In the genomic region with DNA sequence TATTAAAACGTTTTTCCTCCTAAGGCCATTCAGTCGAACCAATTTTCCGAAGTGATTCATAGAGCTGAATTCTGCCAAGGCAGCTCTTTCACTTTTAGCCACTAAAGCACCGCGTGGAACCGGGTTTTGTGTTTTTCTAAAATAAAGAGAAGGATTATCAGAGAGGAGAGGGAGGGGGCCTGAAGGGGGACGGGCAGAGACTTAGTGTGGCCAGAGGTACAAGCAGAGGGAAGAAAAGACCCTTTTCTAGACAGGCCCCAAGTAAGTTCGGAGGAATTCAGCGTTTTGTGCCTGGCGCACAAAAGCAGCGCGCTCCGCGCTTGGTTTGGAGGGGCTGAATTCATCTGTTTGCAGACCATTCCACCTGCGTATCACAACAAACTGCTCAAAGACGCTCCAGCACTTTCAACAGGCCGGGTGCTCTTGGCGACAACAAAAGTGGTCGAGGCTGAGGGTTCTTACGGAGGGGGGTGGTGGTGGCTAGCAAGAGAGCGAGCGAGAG, we compare ENCODE assay signal across 11 cellular contexts. TPM values are rescaled to one million over a fixed set of nuclear protein-coding genes. Genes with fewer than 3 reads are reported as not detected.
A peak's percentile ranks its signal among the peaks of the same experiment; 100 is the strongest.
DNase-seq lines count a peak whose midpoint lies in the region; ATAC-seq and TF ChIP-seq lines count a peak whose summit lies in the region.
"Had no signal": no experiment of that assay in that cellular context is flagged by ENCODE, and none has a peak within 500 bp of the region (broad histone marks: within the 10 kb centered on the region; RNA-seq: fewer than 3 reads in every experiment).

No MANE protein-coding gene starts in this region.

- in situ Hi-C loops in HAP-1 (cut with MboI; ENCODE audit: low sequenced_read_pairs), result no loop called here

- no peaks in the 10 kb centered on the region for H3K9me3 Mint-ChIP-seq in endodermal cell

- WGBS in endodermal cell (ENCODE audit: insufficient coverage in 1 of 2, insufficient read length in 1 of 2), 2 experiments, result 0 to 1% methylated on average over 5 to 22 of the region's 22 CpGs

- no peaks in the 10 kb centered on the region for H3K36me3 Mint-ChIP-seq in endodermal cell (ENCODE audit: low read depth)

- H3K9ac ChIP-seq in endodermal cell (ENCODE audit: extremely low read depth, low read length, poor library complexity, severe bottlenecking), result no peak overlapping the region

- peaks cover 40% of the 10 kb centered on the region for H3K27me3 ChIP-seq in HAP-1 (ENCODE audit: low read depth)
- peaks cover 100% of the 10 kb centered on the region for H3K27me3 ChIP-seq in endodermal cell (ENCODE audit: control insufficient read depth, insufficient read depth, low read length, poor library complexity, severe bottlenecking)

- H3K4me1 Mint-ChIP-seq in endodermal cell, result peaks cover 39% of the 10 kb centered on the region
- H3K4me1 Mint-ChIP-seq: activated CD4-positive, alpha-beta T cell treated with anti-CD3 and anti-CD28 coated beads, Interleukin-2, amount 10 ng/mL, durations not matched to agents 24 days and 14 days had no signal

- TF ChIP-seq CTCF in AG04449 (IDR thresholded peaks at IDR 0.05; ENCODE audit: insufficient read depth, low read length, missing control alignments) (no peak), endodermal cell (conservative IDR thresholded peaks at IDR 0.05) (no peak)

- no peak overlapping the region for H3K4me3 Mint-ChIP-seq in endodermal cell
- H3K4me3 Mint-ChIP-seq: activated CD4-positive, alpha-beta T cell treated with anti-CD3 and anti-CD28 coated beads, Interleukin-2, amount 10 ng/mL, durations not matched to agents 24 days and 14 days had no signal

- H3K9me3 ChIP-seq in HAP-1, result peaks cover 5% of the 10 kb centered on the region; the same call in 1 of the 2 replicates
- no peaks in the 10 kb centered on the region for H3K9me3 ChIP-seq in endodermal cell (ENCODE audit: control insufficient read depth, low read length)

- CTCF ChIA-PET in AG04449 (lab: Yijun Ruan, JAX), result no interaction called here

- DNase-seq in AG04449 (ENCODE audit: low read depth, low spot score) (no peak), HAP-1 (ENCODE audit: low spot score in 2 of 2) (no peak), endodermal cell (peak; percentile 67), myocyte (ENCODE audit: low read depth) (peak; percentile 18), DMS 273 treated with DMSO at 0.1 percent for 48 hours (lab: John Stamatoyannopoulos, UW) (no peak)
- DNase-seq in activated CD4-positive, alpha-beta T cell treated with anti-CD3 and anti-CD28 coated beads for 1 hour, result no peak
- DNase-seq in activated CD4-positive, alpha-beta T cell treated with anti-CD3 and anti-CD28 coated beads, Interleukin-2, amount 50 U/mL, for 1 hour, result no peak
- DNase-seq: activated CD4-positive, alpha-beta T cell treated with anti-CD3 and anti-CD28 coated beads, Interleukin-2, amount 10 ng/mL, durations not matched to agents 24 days and 14 days; amniotic stem cell; NCI-H2029 treated with DMSO at 0.1 percent for 48 hours had no signal

- H3K4me3 ChIP-seq in AG04449 (ENCODE audit: low read depth, low read length) (peak overlapping the region; percentile 20; the same call in 1 of the 2 replicates), HAP-1 (peak overlapping the region; percentile 4; the same call in 1 of the 2 replicates), endodermal cell (ENCODE audit: low read length) (no peak overlapping the region)

- peaks cover 100% of the 10 kb centered on the region for H3K27me3 Mint-ChIP-seq in endodermal cell (ENCODE audit: insufficient read depth)

- ATAC-seq in GM19397 (IDR thresholded peaks at IDR 0.05; ENCODE audit: unreplicated experiment), result no peak

- POLR2A ChIA-PET in AG04449 (lab: Yijun Ruan, JAX), result no interaction called here

- no peak overlapping the region for H3K27ac ChIP-seq in endodermal cell (ENCODE audit: low read depth, low read length)

- H3K4me1 ChIP-seq in HAP-1 (peaks cover 10% of the 10 kb centered on the region), endodermal cell (ENCODE audit: control insufficient read depth, insufficient read depth, low read length) (peaks cover 5% of the 10 kb centered on the region)

- no peak overlapping the region for H3K27ac Mint-ChIP-seq in endodermal cell

- H3K36me3 ChIP-seq in HAP-1 (replicated peaks) (no peaks in the 10 kb centered on the region), endodermal cell (ENCODE audit: control insufficient read depth, insufficient read depth, low read length) (no peaks in the 10 kb centered on the region)

RNA-seq across cellular contexts. Expression of a gene that starts 1.1 kb away (rescaled TPM):
- total RNA-seq in endodermal cell (not detected), myocyte (not detected in 2 replicates)
- polyA plus RNA-seq in endodermal cell (2013, experiment 1 of 2), result 3.1 TPM
- 2.6 TPM for polyA plus RNA-seq in endodermal cell (2013, experiment 2 of 2)
- not detected for polyA plus RNA-seq in myocyte (2012)
- total RNA-seq: activated CD4-positive, alpha-beta T cell treated with anti-CD3 and anti-CD28 coated beads, Interleukin-2, amount 10 ng/mL, durations not matched to agents 24 days and 14 days had no signal

Comparison
In these comparisons a context has a peak if more than half of its experiments do, and no peak if none do; other contexts are left out.
1. DNase-seq: peak in endodermal cell (single experiment) and myocyte (single experiment); none in AG04449 (single experiment), HAP-1 (0 of 2), activated CD4-positive, alpha-beta T cell treated with anti-CD3 and anti-CD28 coated beads for 1 hour (single experiment), activated CD4-positive, alpha-beta T cell treated with anti-CD3 and anti-CD28 coated beads, Interleukin-2, amount 50 U/mL, for 1 hour (single experiment) and DMS 273 treated with DMSO at 0.1 percent for 48 hours (single experiment).